Comparison of ENCODE assay signal across 14 cellular contexts in the genomic region with DNA sequence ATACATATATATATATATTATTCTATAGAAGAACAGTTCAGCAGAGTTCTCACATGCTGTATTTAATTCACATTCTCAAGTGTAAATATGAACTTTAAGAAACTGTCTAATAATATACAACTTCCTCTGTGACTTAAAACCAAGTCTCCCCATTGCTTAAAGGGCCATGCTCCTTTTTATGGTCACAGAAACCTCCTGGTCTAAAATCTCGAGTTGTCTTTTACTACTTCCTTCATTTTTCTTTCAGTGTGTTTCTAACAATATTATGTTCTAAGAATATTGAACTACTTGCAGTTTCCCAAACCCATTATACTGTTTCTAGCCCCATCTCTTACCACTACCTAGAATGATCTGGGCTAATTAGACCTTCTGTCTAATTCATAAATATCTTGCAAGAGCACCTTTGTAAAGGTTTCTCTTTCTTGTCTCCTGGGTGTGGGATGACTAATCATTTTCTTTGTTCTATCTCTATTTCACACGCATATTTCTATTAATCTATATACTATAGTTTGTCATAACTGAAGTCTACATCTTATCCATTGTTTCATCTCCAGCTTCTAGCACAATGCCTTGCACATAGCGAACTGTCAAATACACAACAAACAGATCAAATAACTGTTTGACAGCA. TPM values are rescaled to one million over a fixed set of nuclear protein-coding genes. Genes with fewer than 3 reads are reported as not detected.
A peak's percentile ranks its signal among the peaks of the same experiment; 100 is the strongest.
DNase-seq lines count a peak whose midpoint lies in the region; ATAC-seq and TF ChIP-seq lines count a peak whose summit lies in the region.
"Had no signal": no experiment of that assay in that cellular context is flagged by ENCODE, and none has a peak within 500 bp of the region (broad histone marks: within the 10 kb centered on the region; RNA-seq: fewer than 3 reads in every experiment).

No MANE protein-coding gene starts in this region.

- H3K4me1 Mint-ChIP-seq in activated naive CD8-positive, alpha-beta T cell treated with anti-CD3 and anti-CD28 coated beads, Interleukin-2, amount 50 U/mL, for 24 hours = no peaks in the 10 kb centered on the region
- H3K4me1 Mint-ChIP-seq: activated naive CD8-positive, alpha-beta T cell treated with anti-CD3 and anti-CD28 coated beads for 36 hours; CD4-positive, CD25-positive, alpha-beta regulatory T cell had no signal

- H3K36me3 Mint-ChIP-seq in activated naive CD8-positive, alpha-beta T cell treated with anti-CD3 and anti-CD28 coated beads, Interleukin-2, amount 50 U/mL, for 24 hours (ENCODE audit: low read depth) = no peaks in the 10 kb centered on the region
- H3K36me3 Mint-ChIP-seq: activated naive CD8-positive, alpha-beta T cell treated with anti-CD3 and anti-CD28 coated beads for 36 hours; CD4-positive, CD25-positive, alpha-beta regulatory T cell; mesothelial cell of epicardium had no signal

- H3K27ac Mint-ChIP-seq in activated naive CD8-positive, alpha-beta T cell treated with anti-CD3 and anti-CD28 coated beads, Interleukin-2, amount 50 U/mL, for 24 hours = no peak overlapping the region
- H3K27ac Mint-ChIP-seq: activated naive CD8-positive, alpha-beta T cell treated with anti-CD3 and anti-CD28 coated beads for 36 hours; CD4-positive, CD25-positive, alpha-beta regulatory T cell; mesothelial cell of epicardium had no signal

- no peak overlapping the region for H3K4me3 Mint-ChIP-seq in activated naive CD8-positive, alpha-beta T cell treated with anti-CD3 and anti-CD28 coated beads, Interleukin-2, amount 50 U/mL, for 24 hours
- H3K4me3 Mint-ChIP-seq: activated naive CD8-positive, alpha-beta T cell treated with anti-CD3 and anti-CD28 coated beads for 36 hours; CD4-positive, CD25-positive, alpha-beta regulatory T cell; mesothelial cell of epicardium had no signal

- no peaks in the 10 kb centered on the region for H3K9me3 ChIP-seq in SJCRH30 (replicated peaks)
- no peaks in the 10 kb centered on the region for H3K9me3 ChIP-seq in left lung
- no peaks in the 10 kb centered on the region for H3K9me3 ChIP-seq in BE2C
- H3K9me3 ChIP-seq: gastroesophageal sphincter had no signal

- H3K4me3 ChIP-seq in SJCRH30 = no peak overlapping the region
- H3K4me3 ChIP-seq in left lung = no peak overlapping the region
- H3K4me3 ChIP-seq in BE2C (ENCODE audit: low read depth, low read length) = no peak overlapping the region
- H3K4me3 ChIP-seq: gastroesophageal sphincter, skin epidermis had no signal

- intact Hi-C loops in left lung (cut with DNase I) = no loop called here

- H3K4me1 ChIP-seq in SJCRH30 (peaks cover 27% of the 10 kb centered on the region), left lung (no peaks in the 10 kb centered on the region), BE2C (peaks cover 5% of the 10 kb centered on the region; the same call in 1 of the 2 replicates)
- H3K4me1 ChIP-seq: gastroesophageal sphincter had no signal

- DNase-seq in SJCRH30 = no peak
- DNase-seq in left lung = no peak
- DNase-seq in activated naive CD8-positive, alpha-beta T cell treated with anti-CD3 and anti-CD28 coated beads, Interleukin-2, amount 50 U/mL, for 24 hours = no peak
- DNase-seq in BE2C = no peak
- DNase-seq: activated naive CD8-positive, alpha-beta T cell treated with anti-CD3 and anti-CD28 coated beads for 36 hours; CD4-positive, CD25-positive, alpha-beta regulatory T cell; cerebellar nuclear complex; occipital lobe had no signal

- H3K27me3 ChIP-seq in SJCRH30 = no peaks in the 10 kb centered on the region
- H3K27me3 ChIP-seq in left lung = no peaks in the 10 kb centered on the region
- H3K27me3 ChIP-seq in BE2C = no peaks in the 10 kb centered on the region
- H3K27me3 ChIP-seq: gastroesophageal sphincter had no signal

- TF ChIP-seq CTCF in left lung (IDR thresholded peaks at IDR 0.05) (no peak), BE2C (IDR thresholded peaks at IDR 0.05; ENCODE audit: low read depth, low read length) (no peak)

- no peaks in the 10 kb centered on the region for H3K27me3 Mint-ChIP-seq in activated naive CD8-positive, alpha-beta T cell treated with anti-CD3 and anti-CD28 coated beads, Interleukin-2, amount 50 U/mL, for 24 hours
- H3K27me3 Mint-ChIP-seq: activated naive CD8-positive, alpha-beta T cell treated with anti-CD3 and anti-CD28 coated beads for 36 hours; CD4-positive, CD25-positive, alpha-beta regulatory T cell had no signal

- no peaks in the 10 kb centered on the region for H3K9me3 Mint-ChIP-seq in activated naive CD8-positive, alpha-beta T cell treated with anti-CD3 and anti-CD28 coated beads, Interleukin-2, amount 50 U/mL, for 24 hours
- H3K9me3 Mint-ChIP-seq: activated naive CD8-positive, alpha-beta T cell treated with anti-CD3 and anti-CD28 coated beads for 36 hours; mesothelial cell of epicardium had no signal

- H3K27ac ChIP-seq in SJCRH30 (peak overlapping the region; percentile 77; the same call in 1 of the 2 replicates), left lung (no peak overlapping the region)
- H3K27ac ChIP-seq: gastroesophageal sphincter, skin epidermis had no signal

- ATAC-seq in GM19025 (IDR thresholded peaks at IDR 0.05; ENCODE audit: low read depth, unreplicated experiment) (peak; percentile 64), GM21619 (IDR thresholded peaks at IDR 0.05; ENCODE audit: unreplicated experiment) (peak; percentile 68), HG03196 (IDR thresholded peaks at IDR 0.05; ENCODE audit: unreplicated experiment) (peak; percentile 74), left lung (no peak)
- no peak for ATAC-seq in activated naive CD8-positive, alpha-beta T cell treated with anti-CD3 and anti-CD28 coated beads, Interleukin-2, amount 50 U/mL, for 24 hours
- ATAC-seq: gastroesophageal sphincter had no signal

- H3K36me3 ChIP-seq in SJCRH30 (no peaks in the 10 kb centered on the region), left lung (no peaks in the 10 kb centered on the region), BE2C (no peaks in the 10 kb centered on the region)
- H3K36me3 ChIP-seq: gastroesophageal sphincter had no signal

RNA-seq across cellular contexts. Expression of gene ERBB4, which starts 48.8 kb away (rescaled TPM):
- total RNA-seq in SJCRH30 (2014; rRNA removed; shearing (Covaris generic)) = 0.73 and 3.0 TPM in 2 replicates
- total RNA-seq in left lung = 10 to 100 TPM in 1 of 2 donors, 1 to 10 TPM in 1; 6.4 to 16.0 TPM
- polyA plus RNA-seq in BE2C (2012; ENCODE audit: insufficient read depth, insufficient read length, low read depth) = 0.71 TPM
- total RNA-seq: activated naive CD8-positive, alpha-beta T cell treated with anti-CD3 and anti-CD28 coated beads for 36 hours; CD4-positive, CD25-positive, alpha-beta regulatory T cell had no signal
- polyA plus RNA-seq: CD4-positive, CD25-positive, alpha-beta regulatory T cell had no signal

Comparison
In these comparisons a context has a peak if more than half of its experiments do, and no peak if none do; other contexts are left out.
1. ATAC-seq: peak in GM19025 (single experiment), GM21619 (single experiment) and HG03196 (single experiment); none in left lung (single experiment) and activated naive CD8-positive, alpha-beta T cell treated with anti-CD3 and anti-CD28 coated beads, Interleukin-2, amount 50 U/mL, for 24 hours (single experiment).